In genomic region chr6:152201134-152201533, GRCh38 we compare ENCODE assay signal across 27 cellular contexts.
"Had no signal": no experiment of that assay in that cellular context is flagged by ENCODE, and none has a peak within 500 bp of the region (broad histone marks: within the 10 kb centered on the region; RNA-seq: fewer than 3 reads in every experiment).

No MANE protein-coding gene starts in this region.

- H3K4me3 Mint-ChIP-seq: activated CD4-positive, alpha-beta memory T cell treated with anti-CD3 and anti-CD28 coated beads for 36 hours; activated CD4-positive, alpha-beta T cell treated with anti-CD3 and anti-CD28 coated beads, Interleukin-2, amount 10 ng/mL, durations not matched to agents 7 days and 5 days; activated naive CD8-positive, alpha-beta T cell treated with anti-CD3 and anti-CD28 coated beads, Interleukin-2, amount 50 U/mL, for 24 hours; activated T-cell treated with anti-CD3 and anti-CD28 coated beads, Interleukin-2, amount 50 U/mL, for 4 hours; T-helper 1 cell treated with Interleukin-12 subunit alpha and Interleukin-12 subunit beta and Interleukin-4 antibody, amounts not matched to agents 30 μg/mL and 1 μg/mL, for 36 hours had no signal

- H3K27me3 ChIP-seq: ascending aorta, body of pancreas, MG63 had no signal

- ATAC-seq: activated naive CD4-positive, alpha-beta T cell treated with anti-CD3 and anti-CD28 coated beads, Interleukin-2, amount 50 U/mL, for 72 hours; activated naive CD8-positive, alpha-beta T cell treated with anti-CD3 and anti-CD28 coated beads, Interleukin-2, amount 50 U/mL, for 24 hours; activated T-cell treated with anti-CD3 and anti-CD28 coated beads, Interleukin-2, amount 50 U/mL, for 4 hours; body of pancreas had no signal

- H2AFZ ChIP-seq: PC-9 had no signal

- H3K27ac Mint-ChIP-seq: activated CD4-positive, alpha-beta memory T cell treated with anti-CD3 and anti-CD28 coated beads for 36 hours; activated CD4-positive, alpha-beta T cell treated with anti-CD3 and anti-CD28 coated beads, Interleukin-2, amount 10 ng/mL, durations not matched to agents 7 days and 5 days; activated naive CD4-positive, alpha-beta T cell treated with anti-CD3 and anti-CD28 coated beads, Interleukin-2, amount 50 U/mL, for 72 hours; activated naive CD8-positive, alpha-beta T cell treated with anti-CD3 and anti-CD28 coated beads, Interleukin-2, amount 50 U/mL, for 24 hours; T-helper 1 cell treated with Interleukin-12 subunit alpha and Interleukin-12 subunit beta and Interleukin-4 antibody, amounts not matched to agents 30 μg/mL and 1 μg/mL, for 36 hours had no signal

- H3K27ac ChIP-seq: ascending aorta, body of pancreas, PC-9, VCaP had no signal

- H3K4me1 ChIP-seq: body of pancreas had no signal

- H3K9me3 Mint-ChIP-seq: activated CD4-positive, alpha-beta memory T cell treated with anti-CD3 and anti-CD28 coated beads for 36 hours; activated naive CD8-positive, alpha-beta T cell treated with anti-CD3 and anti-CD28 coated beads, Interleukin-2, amount 50 U/mL, for 24 hours; activated T-cell treated with anti-CD3 and anti-CD28 coated beads, Interleukin-2, amount 50 U/mL, for 4 hours had no signal

- DNase-seq: activated CD4-positive, alpha-beta memory T cell treated with anti-CD3 and anti-CD28 coated beads for 36 hours; activated CD4-positive, alpha-beta T cell treated with anti-CD3 and anti-CD28 coated beads, Interleukin-2, amount 10 ng/mL, durations not matched to agents 7 days and 5 days; activated CD4-positive, CD25-positive, alpha-beta regulatory T cell; activated CD8-positive, alpha-beta memory T cell treated with anti-CD3 and anti-CD28 coated beads for 24 hours; activated effector memory CD4-positive, alpha-beta T cell treated with anti-CD3 and anti-CD28 coated beads, Interleukin-2, amount 50 U/mL, for 16 hours; activated naive CD4-positive, alpha-beta T cell treated with Interleukin-2 at 50 U/mL for 16 hours; activated naive CD8-positive, alpha-beta T cell treated with anti-CD3 and anti-CD28 coated beads, Interleukin-2, amount 50 U/mL, for 24 hours; activated T-cell treated with anti-CD3 and anti-CD28 coated beads, Interleukin-2, amount 50 U/mL, for 4 hours; amniotic stem cell; body of pancreas; central memory CD4-positive, alpha-beta T cell; MG63; NCI-H1105 treated with DMSO at 0.1 percent for 48 hours; NCI-H1436 treated with DMSO at 0.1 percent for 48 hours; NCI-H187; NCI-H2081; NCI-H2171; NCI-H2227 treated with DMSO at 0.1 percent for 48 hours; NCI-H446 treated with DMSO at 0.1 percent for 48 hours; NCI-H526 treated with DMSO at 0.1 percent for 48 hours; PC-9; SHP77 treated with DMSO at 0.1 percent for 48 hours; T-helper 9 cell had no signal

- H3K4me2 ChIP-seq: PC-9 had no signal

- H3K9me3 ChIP-seq: ascending aorta, body of pancreas, MG63 had no signal

- H3K4me3 ChIP-seq: ascending aorta, body of pancreas, MG63, PC-9 had no signal

- H3K27me3 Mint-ChIP-seq: activated CD4-positive, alpha-beta memory T cell treated with anti-CD3 and anti-CD28 coated beads for 36 hours; activated CD4-positive, alpha-beta T cell treated with anti-CD3 and anti-CD28 coated beads, Interleukin-2, amount 10 ng/mL, durations not matched to agents 7 days and 5 days; activated naive CD8-positive, alpha-beta T cell treated with anti-CD3 and anti-CD28 coated beads, Interleukin-2, amount 50 U/mL, for 24 hours had no signal
